Comparison of ENCODE assay signal across 20 cellular contexts in the genomic region with DNA sequence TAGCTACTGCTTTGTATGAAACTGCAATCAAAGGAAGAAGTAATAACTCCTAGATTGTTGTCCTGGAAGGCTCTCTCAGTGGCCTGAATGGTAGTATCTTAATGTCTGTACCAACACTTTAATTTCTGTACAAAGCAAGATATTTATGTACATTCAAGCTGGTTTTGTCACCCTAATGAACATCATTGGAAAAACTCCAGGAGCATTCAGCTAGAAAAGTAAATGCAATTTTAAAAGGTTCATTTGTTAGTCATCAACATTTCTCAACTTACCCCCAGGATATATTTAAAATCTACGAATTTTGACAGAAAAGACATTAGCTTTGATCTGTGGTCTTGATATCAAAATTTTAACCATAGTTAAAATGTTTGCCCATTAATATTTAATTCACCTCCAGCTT.
"Had no signal": no experiment of that assay in that cellular context is flagged by ENCODE, and none has a peak within 500 bp of the region (broad histone marks: within the 10 kb centered on the region; RNA-seq: fewer than 3 reads in every experiment).

No MANE protein-coding gene starts in this region.

- H3K36me3 ChIP-seq: esophagus muscularis mucosa, heart right ventricle, left lung, ovary, stomach, tibial artery had no signal

- H3K27me3 ChIP-seq: esophagus muscularis mucosa, heart right ventricle, left lung, ovary, stomach, tibial artery had no signal

- H3K9me3 ChIP-seq: esophagus muscularis mucosa, heart right ventricle, left lung, ovary, stomach, tibial artery had no signal

- H3K27ac ChIP-seq: coronary artery, esophagus muscularis mucosa, heart right ventricle, left lung, ovary, stomach, tibial artery had no signal

- H3K4me1 ChIP-seq: esophagus muscularis mucosa, heart right ventricle, left lung, stomach, tibial artery had no signal

- ATAC-seq: heart right ventricle; left cardiac atrium; left lung; naive thymus-derived CD8-positive, alpha-beta T cell; sciatic nerve; stimulated activated effector memory CD8-positive, alpha-beta T cell treated with anti-CD3 and anti-CD28 coated beads, Interleukin-12 subunit alpha, Interleukin-12 subunit beta, amount 100 ng/mL, for 72 hours had no signal

- H3K4me3 ChIP-seq: coronary artery, esophagus muscularis mucosa, heart right ventricle, left lung, ovary, stomach, tibial artery had no signal

- DNase-seq: dermis blood vessel endothelial cell; effector memory CD4-positive, alpha-beta T cell; foreskin melanocyte; glutamatergic neuron; heart right ventricle; hippocampal formation; left cardiac atrium; left lung; naive thymus-derived CD8-positive, alpha-beta T cell; nephron progenitor cell; ovary; stimulated activated CD4-positive, alpha-beta T cell treated with anti-CD3 and anti-CD28 coated beads, Interleukin-2, amount 100 ng/mL, for 24 hours; stimulated activated CD4-positive, alpha-beta T cell treated with anti-CD3 and anti-CD28 coated beads, Interleukin-4, amount 100 ng/mL, for 24 hours; stimulated activated naive CD4-positive, alpha-beta T cell treated with Interleukin-2 at 50 U/mL for 16 hours; stomach; tibial artery had no signal
